Comparison of ENCODE assay signal across 20 cellular contexts in the genomic region with DNA sequence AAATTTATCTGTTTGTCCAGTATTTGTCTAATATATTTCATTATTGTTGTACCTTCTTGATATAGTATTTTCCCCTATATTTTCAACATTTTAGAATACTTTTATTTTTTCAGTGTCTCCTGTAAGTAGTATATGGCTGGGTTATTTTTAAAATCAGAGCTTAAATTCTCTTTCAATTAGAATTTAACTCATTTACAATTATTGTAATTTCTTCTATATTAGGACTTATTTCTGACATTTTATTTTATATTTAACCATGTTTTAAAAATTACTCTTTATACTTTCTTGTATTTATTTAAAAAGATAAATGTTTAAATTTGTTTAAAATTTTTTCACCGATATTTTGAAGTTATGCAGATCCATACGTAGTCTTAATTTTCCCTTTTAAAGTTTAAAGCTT.
"Had no signal": no experiment of that assay in that cellular context is flagged by ENCODE, and none has a peak within 500 bp of the region (broad histone marks: within the 10 kb centered on the region; RNA-seq: fewer than 3 reads in every experiment).

No MANE protein-coding gene starts in this region.

- H3K36me3 ChIP-seq: MG63 had no signal

- DNase-seq: Karpas-422, KG1, MG63, NCI-H1092, NCI-H1105 treated with DMSO at 0.1 percent for 48 hours, NCI-H1417 treated with DMSO at 0.1 percent for 48 hours, NCI-H146, NCI-H1694 treated with DMSO at 0.1 percent for 48 hours, NCI-H1930, NCI-H2081, NCI-H2107, NCI-H2227 treated with DMSO at 0.1 percent for 48 hours, NCI-H446, NCI-H510A, NCI-H524 treated with DMSO at 0.1 percent for 48 hours, NCI-H69, NCI-H774, SHP77 had no signal

- H3K4me3 ChIP-seq: MG63 had no signal

- ATAC-seq: SK-N-SH treated with all-trans-retinoic acid at 6 μM for 48 hours had no signal

- H3K27ac ChIP-seq: RWPE1 had no signal
